In genomic region chr4:56531149-56531770, GRCh38 we compare ENCODE assay signal across 10 cellular contexts. TPM values are rescaled to one million over a fixed set of nuclear protein-coding genes. Genes with fewer than 3 reads are reported as not detected.
DNase-seq lines count a peak whose midpoint lies in the region; ATAC-seq and TF ChIP-seq lines count a peak whose summit lies in the region.
"Had no signal": no experiment of that assay in that cellular context is flagged by ENCODE, and none has a peak within 500 bp of the region (broad histone marks: within the 10 kb centered on the region; RNA-seq: fewer than 3 reads in every experiment).

No MANE protein-coding gene starts in this region.

- H2BK15ac ChIP-seq in IMR-90 (ENCODE audit: low read depth, low read length) = no peak overlapping the region
- no peak overlapping the region for H2BK15ac ChIP-seq in neuronal stem cell (ENCODE audit: low read length)

- H3K79me1 ChIP-seq in IMR-90 (ENCODE audit: low read depth in 1 of 2, low read length in 2 of 2) (no peaks in the 10 kb centered on the region; a peak in 1 of 4 replicates), neuronal stem cell (ENCODE audit: low read depth, low read length) (no peaks in the 10 kb centered on the region)

- no peak overlapping the region for H3K27ac Mint-ChIP-seq in activated naive CD4-positive, alpha-beta T cell treated with anti-CD3 and anti-CD28 coated beads, Interleukin-2, amount 10 ng/mL, durations not matched to agents 7 days and 5 days
- no peak overlapping the region for H3K27ac Mint-ChIP-seq in effector memory CD8-positive, alpha-beta T cell
- H3K27ac Mint-ChIP-seq: dendritic cell treated with granulocyte-macrophage colony-stimulating factor and Interleukin-4, amounts not matched to agents 40 ng/mL and 50 ng/mL, for 4 days; stimulated activated naive CD8-positive, alpha-beta T cell treated with anti-CD3 and anti-CD28 coated beads, Interleukin-15, Interleukin-2, amounts not matched to agents 100 ng/mL and 50 ng/mL, for 24 hours had no signal

- peak overlapping the region; percentile 70 for H3K4me3 ChIP-seq in AG10803 (ENCODE audit: low read length)
- peak overlapping the region; percentile 59 for H3K4me3 ChIP-seq in IMR-90 (ENCODE audit: insufficient read depth, low read depth, low read length)
- H3K4me3 ChIP-seq in epithelial cell of esophagus (ENCODE audit: low read length) = peak overlapping the region; percentile 73
- peak overlapping the region; percentile 63 to 81 for H3K4me3 ChIP-seq in neuronal stem cell (ENCODE audit: low read length in 2 of 2)

- no peaks in the 10 kb centered on the region for H3K4me1 Mint-ChIP-seq in activated naive CD4-positive, alpha-beta T cell treated with anti-CD3 and anti-CD28 coated beads, Interleukin-2, amount 10 ng/mL, durations not matched to agents 7 days and 5 days
- no peaks in the 10 kb centered on the region for H3K4me1 Mint-ChIP-seq in effector memory CD8-positive, alpha-beta T cell (ENCODE audit: low read depth in 2 of 2)

- H4K91ac ChIP-seq in IMR-90 (ENCODE audit: insufficient read depth, low read depth, low read length) = no peak overlapping the region
- H4K91ac ChIP-seq in neuronal stem cell (ENCODE audit: low read depth, low read length, poor library complexity) = no peak overlapping the region

- peak overlapping the region; percentile 96 for H3K14ac ChIP-seq in IMR-90 (replicated peaks; ENCODE audit: low read depth, low read length)
- no peak overlapping the region for H3K14ac ChIP-seq in neuronal stem cell (ENCODE audit: low read length)

- TF ChIP-seq POLR2A in IMR-90 (IDR thresholded peaks at IDR 0.05; ENCODE audit: low read depth, low read length) = no peak

- no peaks in the 10 kb centered on the region; the same call in 1 of the 2 replicates for H3K9me1 ChIP-seq in IMR-90 (ENCODE audit: insufficient read depth, low read length)

- in situ Hi-C loops in IMR-90 (cut with MboI; ENCODE audit: low sequenced_read_pairs) = no loop called here

- no peaks in the 10 kb centered on the region for H3K36me3 Mint-ChIP-seq in activated naive CD4-positive, alpha-beta T cell treated with anti-CD3 and anti-CD28 coated beads, Interleukin-2, amount 10 ng/mL, durations not matched to agents 7 days and 5 days
- no peaks in the 10 kb centered on the region for H3K36me3 Mint-ChIP-seq in effector memory CD8-positive, alpha-beta T cell (ENCODE audit: insufficient read depth)

- H3K18ac ChIP-seq in IMR-90 (ENCODE audit: low read depth, low read length) (no peak overlapping the region), neuronal stem cell (ENCODE audit: low read length) (peak overlapping the region; percentile 60)

- no peaks in the 10 kb centered on the region for H3K9me3 ChIP-seq in IMR-90 (ENCODE audit: control insufficient read depth, insufficient read depth, low read length)
- H3K9me3 ChIP-seq in neuronal stem cell (replicated peaks in 1 of 2; ENCODE audit: control insufficient read depth in 2 of 2, insufficient read depth in 1 of 2, low read depth in 1 of 2, low read length in 2 of 2) = peaks cover 0 to 5% of the 10 kb centered on the region in 2 donors

- no peak for ATAC-seq in IMR-90 (ENCODE audit: low read depth)
- ATAC-seq in left lobe of liver = no peak
- ATAC-seq in effector memory CD8-positive, alpha-beta T cell (replicated peaks) = no peak

- intact Hi-C loops in IMR-90 (cut with micrococcal nuclease) = no loop called here
- intact Hi-C loops in head of caudate nucleus (cut with DNase I) = loop anchor here (10.0 kb wide), 1 partner anchor 96 kb away; the partner anchor contains the start of genes PAICS and PPAT

- peak overlapping the region; percentile 31; the same call in 1 of the 2 replicates for H4K5ac ChIP-seq in IMR-90 (ENCODE audit: low read depth, low read length)

- DNase-seq in AG10803 (ENCODE audit: low read depth) (no peak), IMR-90 (no peak), epithelial cell of esophagus (ENCODE audit: low read depth) (no peak), neuronal stem cell (ENCODE audit: low spot score) (no peak), head of caudate nucleus (no peak), left lobe of liver (ENCODE audit: low spot score) (no peak)
- no peak for DNase-seq in activated naive CD4-positive, alpha-beta T cell treated with anti-CD3 and anti-CD28 coated beads, Interleukin-2, amount 10 ng/mL, durations not matched to agents 7 days and 5 days
- no peak for DNase-seq in effector memory CD8-positive, alpha-beta T cell

- H2AK5ac ChIP-seq in IMR-90 (ENCODE audit: low read depth, low read length) (no peak overlapping the region), neuronal stem cell (ENCODE audit: low read depth, low read length) (no peak overlapping the region)

- BruUV-seq in IMR-90 (replicated peaks; lab: Mats Ljungman, UMichigan) = no TSS peak

- H3K4me3 Mint-ChIP-seq in activated naive CD4-positive, alpha-beta T cell treated with anti-CD3 and anti-CD28 coated beads, Interleukin-2, amount 10 ng/mL, durations not matched to agents 7 days and 5 days = no peak overlapping the region
- H3K4me3 Mint-ChIP-seq in effector memory CD8-positive, alpha-beta T cell = no peak overlapping the region
- H3K4me3 Mint-ChIP-seq: dendritic cell treated with granulocyte-macrophage colony-stimulating factor and Interleukin-4, amounts not matched to agents 40 ng/mL and 50 ng/mL, for 4 days; stimulated activated naive CD8-positive, alpha-beta T cell treated with anti-CD3 and anti-CD28 coated beads, Interleukin-15, Interleukin-2, amounts not matched to agents 100 ng/mL and 50 ng/mL, for 24 hours had no signal

- H3K9ac ChIP-seq in IMR-90 (ENCODE audit: low read depth, low read length) (peak overlapping the region; percentile 86), neuronal stem cell (ENCODE audit: low read depth, low read length, poor library complexity) (no peak overlapping the region)

- peaks cover 34% of the 10 kb centered on the region for H3K27me3 Mint-ChIP-seq in activated naive CD4-positive, alpha-beta T cell treated with anti-CD3 and anti-CD28 coated beads, Interleukin-2, amount 10 ng/mL, durations not matched to agents 7 days and 5 days
- H3K27me3 Mint-ChIP-seq in effector memory CD8-positive, alpha-beta T cell = peaks cover 0 to 4% of the 10 kb centered on the region in 2 donors

- H3K56ac ChIP-seq in IMR-90 (ENCODE audit: extremely low read depth, insufficient read depth, low read length) = no peak overlapping the region

- H2BK120ac ChIP-seq in IMR-90 (ENCODE audit: low read depth, low read length) = no peak overlapping the region
- H2BK120ac ChIP-seq in neuronal stem cell (ENCODE audit: low read depth, low read length) = no peak overlapping the region

- POLR2A ChIA-PET in IMR-90 (lab: Charles Lee; ENCODE audit: unreplicated experiment) = no interaction called here

- H3K27ac ChIP-seq in IMR-90 (ENCODE audit: insufficient read depth, low read length) (no peak overlapping the region), neuronal stem cell (replicated peaks; ENCODE audit: low read length) (no peak overlapping the region)

- H4K8ac ChIP-seq in IMR-90 (ENCODE audit: low read depth in 2 of 2, low read length in 2 of 2) = peak overlapping the region in 1 of 2 experiments; percentile 74; a peak in 2 of 4 replicates
- no peak overlapping the region for H4K8ac ChIP-seq in neuronal stem cell (ENCODE audit: low read depth, low read length)

- H3K4me2 ChIP-seq in IMR-90 (ENCODE audit: low read depth, low read length) = peak overlapping the region; percentile 78
- peak overlapping the region; percentile 79 for H3K4me2 ChIP-seq in neuronal stem cell (ENCODE audit: insufficient read depth, low read length, poor library complexity, severe bottlenecking)

- H3K36me3 ChIP-seq in IMR-90 (ENCODE audit: control insufficient read depth, insufficient read depth, low read length) = no peaks in the 10 kb centered on the region
- no peaks in the 10 kb centered on the region for H3K36me3 ChIP-seq in neuronal stem cell (replicated peaks in 1 of 2; ENCODE audit: control insufficient read depth in 2 of 2, insufficient read depth in 2 of 2, low read length in 2 of 2)

- H2BK12ac ChIP-seq in neuronal stem cell (ENCODE audit: low read length) = no peak overlapping the region

- dilution Hi-C loops in IMR-90 (cut with HindIII; ENCODE audit: low sequenced_read_pairs, unreplicated experiment) = no loop called here

- H3K23ac ChIP-seq in IMR-90 (ENCODE audit: low read depth, low read length) = peak overlapping the region; percentile 88
- H3K23ac ChIP-seq in neuronal stem cell (ENCODE audit: low read depth, low read length, poor library complexity) = no peak overlapping the region

- no peak overlapping the region for H2AK9ac ChIP-seq in IMR-90 (replicated peaks; ENCODE audit: low read depth, low read length, poor library complexity)

- no peaks in the 10 kb centered on the region for H4K20me1 ChIP-seq in IMR-90 (ENCODE audit: insufficient read depth, low read length)

- no peak overlapping the region for H2BK20ac ChIP-seq in IMR-90 (ENCODE audit: low read depth, low read length)

- no peak for TF ChIP-seq RAD21 in IMR-90 (IDR thresholded peaks at IDR 0.05; ENCODE audit: low read length)

- TF ChIP-seq CTCF in AG10803 (conservative IDR thresholded peaks at IDR 0.05; ENCODE audit: low read length) (no peak), IMR-90 (conservative IDR thresholded peaks at IDR 0.05; ENCODE audit: low read depth, low read length) (no peak), epithelial cell of esophagus (IDR thresholded peaks at IDR 0.05; ENCODE audit: insufficient read depth, low read depth, low read length, missing control alignments) (no peak)

- H2AFZ ChIP-seq in IMR-90 (replicated peaks; ENCODE audit: low read length, poor library complexity) (peak overlapping the region; percentile 95), neuronal stem cell (ENCODE audit: low read length) (peak overlapping the region; percentile 92)

- WGBS in IMR-90 (ENCODE audit: extremely low coverage in 2 of 2, insufficient read length in 1 of 2), 2 experiments = 40% methylated on average over 1 of the region's 11 CpGs; no CpG with 5 or more reads in 1 of the 2 experiments
- no CpG with 5 or more reads among the region's 11 CpGs for WGBS in neuronal stem cell (ENCODE audit: extremely low coverage in 2 of 2, insufficient read length in 2 of 2, insufficient replicate concordance in 1 of 2), 2 donors

- H3K4ac ChIP-seq in IMR-90 (ENCODE audit: low read depth, low read length) (peak overlapping the region; percentile 11; the same call in 1 of the 2 replicates), neuronal stem cell (ENCODE audit: low read length) (no peak overlapping the region)

- H3K27me3 ChIP-seq in IMR-90 (ENCODE audit: control insufficient read depth, insufficient read depth, low read length) (peaks cover 2% of the 10 kb centered on the region; the same call in 1 of the 2 replicates), neuronal stem cell (ENCODE audit: control insufficient read depth in 3 of 3, insufficient read depth in 3 of 3, low read depth in 1 of 3, low read length in 3 of 3) (peaks cover 0 to 48% (median 15%) of the 10 kb centered on the region in 3 experiments)

- H3K4me1 ChIP-seq in IMR-90 (ENCODE audit: control insufficient read depth, insufficient read depth, low read length) (0 out of 2 replicates have a peak, but pooled peaks cover 2% of the 10 kb centered on the region), neuronal stem cell (ENCODE audit: control insufficient read depth in 2 of 2, insufficient read depth in 1 of 2, low read depth in 1 of 2, low read length in 2 of 2) (peaks cover 3 to 4% of the 10 kb centered on the region in 2 donors)

- no peaks in the 10 kb centered on the region for H3K9me3 Mint-ChIP-seq in activated naive CD4-positive, alpha-beta T cell treated with anti-CD3 and anti-CD28 coated beads, Interleukin-2, amount 10 ng/mL, durations not matched to agents 7 days and 5 days
- no peaks in the 10 kb centered on the region for H3K9me3 Mint-ChIP-seq in effector memory CD8-positive, alpha-beta T cell
- H3K9me3 Mint-ChIP-seq: dendritic cell treated with granulocyte-macrophage colony-stimulating factor and Interleukin-4, amounts not matched to agents 40 ng/mL and 50 ng/mL, for 4 days; stimulated activated naive CD8-positive, alpha-beta T cell treated with anti-CD3 and anti-CD28 coated beads, Interleukin-15, Interleukin-2, amounts not matched to agents 100 ng/mL and 50 ng/mL, for 24 hours had no signal

- CTCF ChIA-PET in IMR-90 (lab: Yijun Ruan, JAX) = no interaction called here
- CTCF ChIA-PET in activated naive CD4-positive, alpha-beta T cell treated with anti-CD3 and anti-CD28 coated beads, Interleukin-2, amount 10 ng/mL, durations not matched to agents 7 days and 5 days (lab: Charles Lee) = interaction anchor here (0.6 to 1.4 kb wide), 2 partner anchors 14 to 302 kb away, joined by 3 to 4 read pairs; no protein-coding TSS in a partner anchor

- H2BK5ac ChIP-seq in IMR-90 (ENCODE audit: low read depth, low read length, poor library complexity, severe bottlenecking) = no peak overlapping the region
- H2BK5ac ChIP-seq in neuronal stem cell (ENCODE audit: low read length) = no peak overlapping the region

RNA-seq across cellular contexts. Expression of gene ARL9, which starts 25.7 kb away (rescaled TPM):
- 0.18 and 0.28 TPM in 2 replicates for total RNA-seq in IMR-90 (2012; rRNA removed)
- 0.49 and 0.51 TPM in 2 replicates for polyA plus RNA-seq in IMR-90 (2012; rRNA removed)
- 0.30 and 0.77 TPM in 2 replicates for polyA plus RNA-seq in IMR-90 (2012; cell fraction: cytosol; rRNA removed)
- polyA plus RNA-seq in IMR-90 (2012; cell fraction: nucleus; rRNA removed; ENCODE audit: low replicate concordance) = 0.03 and 0.44 TPM in 2 replicates
- polyA plus RNA-seq in neuronal stem cell (2013, experiment 1 of 2) = 3.3 TPM
- 3.5 TPM for polyA plus RNA-seq in neuronal stem cell (2013, experiment 2 of 2)
- 0.13 TPM for total RNA-seq in left lobe of liver
